1 cellular context compared by ENCODE assay signal in genomic region chr14:20971705-20972021, GRCh38.
TF ChIP-seq lines count a peak whose summit lies in the region.

No MANE protein-coding gene starts in this region.

TF ChIP-seq in GM12878, 131 proteins besides CTCF, POLR2A, EP300 and RAD21:
- TF ChIP-seq ZSCAN29 (IDR thresholded peaks at IDR 0.05): no peak
- TF ChIP-seq IKZF2 (IDR thresholded peaks at IDR 0.05): no peak
- TF ChIP-seq RFX5 (IDR thresholded peaks at IDR 0.05; ENCODE audit: low read depth, low read length): no peak
- TF ChIP-seq SREBF1 (IDR thresholded peaks at IDR 0.05; ENCODE audit: low read length): no peak
- no peak for TF ChIP-seq SIX5 (IDR thresholded peaks at IDR 0.05; ENCODE audit: low read depth, low read length, severe bottlenecking)
- TF ChIP-seq RELA (IDR thresholded peaks at IDR 0.05; ENCODE audit: borderline replicate concordance, partially characterized antibody): no peak
- TF ChIP-seq NR2C2 (IDR thresholded peaks at IDR 0.05; ENCODE audit: borderline replicate concordance, control insufficient read depth, insufficient read length, low read depth): no peak
- no peak for TF ChIP-seq ASH2L (IDR thresholded peaks at IDR 0.05; ENCODE audit: borderline replicate concordance, low read depth)
- no peak for TF ChIP-seq HSF1 (IDR thresholded peaks at IDR 0.05; ENCODE audit: low read depth, low read length)
- TF ChIP-seq SMAD1 (IDR thresholded peaks at IDR 0.05; ENCODE audit: low read depth, partially characterized antibody): no peak
- TF ChIP-seq SPI1 (IDR thresholded peaks at IDR 0.05; ENCODE audit: borderline replicate concordance, insufficient read depth, low read depth, low read length): no peak
TF ChIP-seq in GM12878: peak in this region for 0.
